Comparison of ENCODE assay signal across 8 cellular contexts in the genomic region with DNA sequence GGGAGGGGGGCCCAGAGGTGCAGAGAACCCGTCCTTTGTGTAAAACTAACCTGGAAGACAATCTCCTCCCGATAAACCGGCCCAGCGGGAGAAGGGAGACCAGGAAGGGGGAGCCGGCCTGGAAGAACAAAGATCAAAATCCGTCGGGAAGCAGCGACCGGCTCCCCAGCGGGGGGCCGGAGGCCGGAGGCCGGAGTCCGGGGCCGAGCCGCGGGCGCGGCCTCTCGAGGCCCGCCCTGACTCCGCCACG. TPM values are rescaled to one million over a fixed set of nuclear protein-coding genes. Genes with fewer than 3 reads are reported as not detected.
DNase-seq lines count a peak whose midpoint lies in the region; ATAC-seq and TF ChIP-seq lines count a peak whose summit lies in the region.

No MANE protein-coding gene starts in this region.

- peaks cover 5% of the 10 kb centered on the region for H3K27me3 Mint-ChIP-seq in nephron (ENCODE audit: low read depth)

- H3K4me3 Mint-ChIP-seq in nephron: peak overlapping the region; percentile 91 to 95 (median 92)

- H3K9me3 ChIP-seq in BLaER1 treated with 17β-estradiol and CSF1 and Interleukin-3, amounts not matched to agents 10 nM and 100 nM (replicated peaks in 1 of 11): 0 out of 22 replicates have a peak, but pooled peaks cover 0 to 3% (median 0%) of the 10 kb centered on the region in 11 experiments
- H3K9me3 ChIP-seq in MG63 (no peaks in the 10 kb centered on the region), ectodermal cell (ENCODE audit: control insufficient read depth, low read length) (no peaks in the 10 kb centered on the region)

- H3K4me1 Mint-ChIP-seq in nephron: peaks cover 30% of the 10 kb centered on the region

- H3K9ac ChIP-seq in BLaER1 treated with 17β-estradiol and CSF1 and Interleukin-3, amounts not matched to agents 10 nM and 100 nM: peak overlapping the region; percentile 68 to 84 (median 80)

- H3K4me1 ChIP-seq in BLaER1 treated with 17β-estradiol and CSF1 and Interleukin-3, amounts not matched to agents 10 nM and 100 nM: peaks cover 12 to 35% (median 27%) of the 10 kb centered on the region in 10 experiments; a peak in 17 of 20 replicates
- H3K4me1 ChIP-seq in ectodermal cell (ENCODE audit: control insufficient read depth, insufficient read depth, low read length): no peaks in the 10 kb centered on the region

- TF ChIP-seq CTCF in nephron (IDR thresholded peaks at IDR 0.05; ENCODE audit: unreplicated experiment in 3 of 3): no peak

- H3K27ac ChIP-seq in BLaER1 treated with 17β-estradiol and CSF1 and Interleukin-3, amounts not matched to agents 10 nM and 100 nM: peak overlapping the region; percentile 26 to 76 (median 70); a peak in 21 of 22 replicates
- H3K27ac ChIP-seq in ectodermal cell (ENCODE audit: insufficient read depth, low read depth, low read length, poor library complexity, severe bottlenecking): peak overlapping the region; percentile 44

- peak overlapping the region; percentile 63 to 87 (median 81) for H3K4me2 ChIP-seq in BLaER1 treated with 17β-estradiol and CSF1 and Interleukin-3, amounts not matched to agents 10 nM and 100 nM

- peak overlapping the region in 2 of 3 experiments; percentile 14 to 76 for H3K27ac Mint-ChIP-seq in nephron

- WGBS in ectodermal cell, 2 experiments: 0% methylated on average over 23 of the region's 23 CpGs

- peak overlapping the region; percentile 63 to 83 (median 78) for H3K4me3 ChIP-seq in BLaER1 treated with 17β-estradiol and CSF1 and Interleukin-3, amounts not matched to agents 10 nM and 100 nM
- peak overlapping the region; percentile 70 for H3K4me3 ChIP-seq in MG63
- peak overlapping the region; percentile 65 for H3K4me3 ChIP-seq in ectodermal cell (ENCODE audit: insufficient read depth, low read depth, low read length)

- H3K9me3 Mint-ChIP-seq in nephron: peaks cover 3% of the 10 kb centered on the region

- peaks cover 0 to 38% (median 10%) of the 10 kb centered on the region in 11 experiments; a peak in 9 of 22 replicates for H4K20me1 ChIP-seq in BLaER1 treated with 17β-estradiol and CSF1 and Interleukin-3, amounts not matched to agents 10 nM and 100 nM

- H3K36me3 Mint-ChIP-seq in nephron (ENCODE audit: low read depth): peaks cover 11% of the 10 kb centered on the region

- peaks cover 0 to 11% (median 0%) of the 10 kb centered on the region in 11 experiments; a peak in 3 of 22 replicates for H3K36me3 ChIP-seq in BLaER1 treated with 17β-estradiol and CSF1 and Interleukin-3, amounts not matched to agents 10 nM and 100 nM
- H3K36me3 ChIP-seq in MG63 (no peaks in the 10 kb centered on the region), ectodermal cell (ENCODE audit: control insufficient read depth, insufficient read depth, low read length) (no peaks in the 10 kb centered on the region)

- peaks cover 54 to 91% (median 67%) of the 10 kb centered on the region in 11 experiments for H3K27me3 ChIP-seq in BLaER1 treated with 17β-estradiol and CSF1 and Interleukin-3, amounts not matched to agents 10 nM and 100 nM
- H3K27me3 ChIP-seq in MG63: no peaks in the 10 kb centered on the region; the same call in 1 of the 2 replicates
- H3K27me3 ChIP-seq in ectodermal cell (ENCODE audit: control insufficient read depth, insufficient read depth, low read length, poor library complexity, severe bottlenecking): no peaks in the 10 kb centered on the region

- no peak for ATAC-seq in GM18907 (IDR thresholded peaks at IDR 0.05; ENCODE audit: unreplicated experiment)

- no peak for DNase-seq in MG63
- no peak for DNase-seq in middle frontal gyrus (ENCODE audit: extremely low spot score, low spot score)
- DNase-seq in NCI-H2227 treated with DMSO at 0.1 percent for 48 hours (lab: John Stamatoyannopoulos, UW): no peak
- DNase-seq in NCI-H146 treated with DMSO at 0.1 percent for 48 hours (lab: John Stamatoyannopoulos, UW; ENCODE audit: unreplicated experiment): no peak

RNA-seq across cellular contexts. Expression of gene ZDHHC9, which starts 0.6 kb away (rescaled TPM):
- total RNA-seq in MG63 (2014; rRNA removed; shearing (Covaris generic); ENCODE audit: low replicate concordance): 15.5 and 16.0 TPM in 2 replicates
- 46.9 TPM for polyA plus RNA-seq in ectodermal cell (2013, experiment 1 of 4)
- polyA plus RNA-seq in ectodermal cell (2013, experiment 2 of 4): 54.1 TPM
- 31.9 TPM for polyA plus RNA-seq in ectodermal cell (2013, experiment 3 of 4)
- 38.1 TPM for polyA plus RNA-seq in ectodermal cell (2013, experiment 4 of 4)
